ENCODE assay signal across 16 cellular contexts in the genomic region with DNA sequence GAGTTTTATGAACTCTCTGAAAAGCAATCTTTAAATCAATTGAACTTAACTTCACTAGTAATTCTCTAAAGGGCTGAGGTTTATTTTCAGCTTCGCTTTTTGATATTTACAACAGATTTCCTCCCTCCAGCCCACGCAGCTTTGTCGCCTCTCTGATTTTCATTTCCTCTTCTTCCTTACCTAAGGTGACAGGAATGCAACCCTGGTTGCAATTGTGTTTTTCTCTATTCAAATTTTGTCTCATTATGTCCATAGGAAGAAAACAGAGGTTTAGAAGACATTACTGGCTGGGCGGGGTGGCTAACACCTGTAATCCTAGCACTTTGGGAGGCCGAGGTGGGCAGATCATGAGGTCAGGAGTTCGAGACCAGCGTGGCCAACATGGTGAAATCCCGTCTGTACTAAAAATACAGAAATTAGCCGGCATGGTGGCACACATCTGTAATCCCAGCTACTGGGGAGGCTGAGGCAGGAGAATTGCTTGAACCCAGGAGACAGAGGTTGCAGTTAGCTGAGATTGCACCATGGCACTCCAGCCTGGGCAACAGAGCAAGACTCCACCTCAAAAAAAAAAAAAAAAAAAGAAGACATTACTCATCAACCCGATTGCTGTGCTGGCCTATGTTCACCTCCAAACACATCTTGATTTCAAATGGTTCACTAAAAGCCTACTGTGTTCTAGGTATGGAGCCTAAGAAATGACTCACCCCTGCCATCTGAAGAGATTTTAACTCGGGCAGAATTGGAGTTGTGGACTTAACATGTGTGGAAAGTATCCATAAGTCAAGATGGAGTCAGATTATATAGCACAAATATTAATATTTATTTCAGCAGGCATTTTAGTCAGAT. TPM values are rescaled to one million over a fixed set of nuclear protein-coding genes. Genes with fewer than 3 reads are reported as not detected.
DNase-seq lines count a peak whose midpoint lies in the region; ATAC-seq, FAIRE-seq and TF ChIP-seq lines count a peak whose summit lies in the region.
"Had no signal": no experiment of that assay in that cellular context is flagged by ENCODE, and none has a peak within 500 bp of the region (broad histone marks: within the 10 kb centered on the region; RNA-seq: fewer than 3 reads in every experiment).

No MANE protein-coding gene starts in this region.

- intact Hi-C loops in GM12878 (cut with micrococcal nuclease; ENCODE audit: unreplicated experiment), result no loop called here

- peaks cover 11% of the 10 kb centered on the region for H3K4me1 ChIP-seq in GM12878 (ENCODE audit: control insufficient read depth, insufficient read depth, low read length)
- H3K4me1 ChIP-seq in trophoblast cell (ENCODE audit: control insufficient read depth in 1 of 2, insufficient read depth in 2 of 2, low read length in 2 of 2), result no peaks in the 10 kb centered on the region
- H3K4me1 ChIP-seq in Peyer's patch, result no peaks in the 10 kb centered on the region
- H3K4me1 ChIP-seq: Caco-2 had no signal

- CTCF ChIA-PET in GM12878 (lab: Yijun Ruan, JAX), result interaction anchor here (1.1 kb wide), 1 partner anchor 13 kb away, joined by 4 read pairs; no protein-coding TSS in a partner anchor

- no peak overlapping the region for H3K27ac ChIP-seq in GM12878 (ENCODE audit: control insufficient read depth, insufficient read depth)
- no peak overlapping the region for H3K27ac ChIP-seq in trophoblast cell (ENCODE audit: low read depth, low read length)
- H3K27ac ChIP-seq in Peyer's patch, result peak overlapping the region in 1 of 4 donors; percentile 32

- H3K14ac ChIP-seq in trophoblast cell (ENCODE audit: low read length), result no peak overlapping the region

- H3K9me3 ChIP-seq in GM12878 (replicated peaks; ENCODE audit: control insufficient read depth, insufficient read depth, low read length) (no peaks in the 10 kb centered on the region; the same call in 1 of the 3 replicates), trophoblast cell (ENCODE audit: insufficient read depth, low read depth, low read length) (no peaks in the 10 kb centered on the region), Peyer's patch (no peaks in the 10 kb centered on the region)
- H3K9me3 ChIP-seq: Caco-2 had no signal

- no peaks in the 10 kb centered on the region for H3K79me2 ChIP-seq in GM12878 (ENCODE audit: control insufficient read depth, insufficient read depth, low read length)
- H3K79me2 ChIP-seq in trophoblast cell (ENCODE audit: control insufficient read depth, insufficient read depth, low read length, poor library complexity), result no peaks in the 10 kb centered on the region

- H3K4me2 ChIP-seq in GM12878 (ENCODE audit: control insufficient read depth, insufficient read depth) (peak overlapping the region; percentile 12; the same call in 1 of the 2 replicates), trophoblast cell (ENCODE audit: low read length) (no peak overlapping the region)

- POLR2A ChIA-PET in GM12878 (lab: Charles Lee), result interaction anchor here (0.6 to 1.4 kb wide), 4 partner anchors 9 to 307 kb away, joined by 3 to 4 read pairs (median 3); no protein-coding TSS in a partner anchor

- RAD21 ChIA-PET in GM12878 (lab: Charles Lee; ENCODE audit: unreplicated experiment), result interaction anchor here (0.7 to 1.6 kb wide), 6 partner anchors 10 to 47 kb away, joined by 3 to 9 read pairs (median 4); no protein-coding TSS in a partner anchor

- H3K36me3 ChIP-seq in GM12878 (ENCODE audit: control insufficient read depth in 2 of 2, insufficient read depth in 2 of 2, low read length in 1 of 2) (no peaks in the 10 kb centered on the region), trophoblast cell (ENCODE audit: control insufficient read depth in 1 of 2, insufficient read depth in 2 of 2, low read length in 2 of 2) (no peaks in the 10 kb centered on the region), Peyer's patch (no peaks in the 10 kb centered on the region)

- H2AFZ ChIP-seq in GM12878 (ENCODE audit: control insufficient read depth, low read depth, low read length), result no peak overlapping the region
- H2AFZ ChIP-seq in trophoblast cell (ENCODE audit: insufficient read depth, low read length, poor library complexity), result no peak overlapping the region

- no peak for TF ChIP-seq POLR2A in GM12892 (IDR thresholded peaks at IDR 0.05; ENCODE audit: low read depth, low read length)
- TF ChIP-seq POLR2A in GM12878 (IDR thresholded peaks at IDR 0.05; ENCODE audit: low read depth, low read length), result no peak
- TF ChIP-seq POLR2A in Peyer's patch (IDR thresholded peaks at IDR 0.05), result no peak

- DNase-seq in GM12892 (ENCODE audit: insufficient read length), result no peak
- DNase-seq in GM12878 (ENCODE audit: low read depth, low spot score), result peak; percentile 48
- no peak for DNase-seq in trophoblast cell
- no peak for DNase-seq in Peyer's patch
- no peak for DNase-seq in AG08396 (ENCODE audit: low spot score)
- DNase-seq in NCI-H82 (lab: John Stamatoyannopoulos, UW), result no peak
- DNase-seq: activated CD4-positive, alpha-beta memory T cell treated with anti-CD3 and anti-CD28 coated beads for 36 hours; Caco-2; KG1; stimulated activated CD4-positive, alpha-beta T cell treated with anti-CD3 and anti-CD28 coated beads, Interleukin-4, amount 100 ng/mL, for 4 hours had no signal

- no peak overlapping the region for H4K91ac ChIP-seq in trophoblast cell (ENCODE audit: low read depth, low read length)

- H3K18ac ChIP-seq in trophoblast cell (ENCODE audit: low read length), result no peak overlapping the region

- no peak overlapping the region for H3K4me3 ChIP-seq in GM12878
- H3K4me3 ChIP-seq in trophoblast cell (ENCODE audit: low read depth, low read length), result no peak overlapping the region
- no peak overlapping the region for H3K4me3 ChIP-seq in Peyer's patch

- no peak overlapping the region for H3K9ac ChIP-seq in GM12878 (ENCODE audit: control insufficient read depth, insufficient read depth, low read length)
- H3K9ac ChIP-seq in trophoblast cell (ENCODE audit: low read length), result no peak overlapping the region

- no peaks in the 10 kb centered on the region for H4K20me1 ChIP-seq in GM12878 (ENCODE audit: control insufficient read depth, insufficient read depth)

- no peak for TF ChIP-seq RAD21 in GM12878 (IDR thresholded peaks at IDR 0.05; ENCODE audit: insufficient read depth, low read depth, low read length)

- peak; percentile 56 for ATAC-seq in GM19372 (IDR thresholded peaks at IDR 0.05; ENCODE audit: low read depth, unreplicated experiment)
- peak; percentile 52 for ATAC-seq in HG02973 (IDR thresholded peaks at IDR 0.05; ENCODE audit: unreplicated experiment)
- peak; percentile 61 for ATAC-seq in GM12878

- no peak overlapping the region for H2BK5ac ChIP-seq in trophoblast cell (ENCODE audit: low read depth, low read length, poor library complexity)

- peak; percentile 96 for FAIRE-seq in GM12892 (lab: Jason Lieb, UNC)
- FAIRE-seq in GM12878 (lab: Jason Lieb, UNC), result no peak
- FAIRE-seq: colon had no signal

- in situ Hi-C loops in GM12878 (cut with MboI), result loop anchor here (10.0 to 25.0 kb wide), 2 partner anchors 402 to 1791 kb away; a partner anchor contains a TSS

- WGBS in GM12878 (ENCODE audit: insufficient coverage, insufficient replicate concordance, low lambda C conversion rate, missing lambda C conversion rate), result 14% methylated on average over 11 of the region's 11 CpGs
- no CpG with 5 or more reads among the region's 11 CpGs for WGBS in trophoblast cell (ENCODE audit: extremely low coverage, insufficient coverage, insufficient read length)

- H2BK12ac ChIP-seq in trophoblast cell (ENCODE audit: low read length), result no peak overlapping the region

- no peak overlapping the region for H2BK120ac ChIP-seq in trophoblast cell (ENCODE audit: insufficient read depth, low read length, poor library complexity)

- SMC1A ChIA-PET in GM12878 (lab: Charles Lee; ENCODE audit: uncharacterized antibody, unreplicated experiment), result interaction anchor here (0.7 to 2.8 kb wide), 8 partner anchors 9 to 43 kb away, joined by 3 to 12 read pairs (median 4); no protein-coding TSS in a partner anchor

- no TSS peak for BruUV-seq in GM12878 (replicated peaks; lab: Mats Ljungman, UMichigan)

- no peak overlapping the region for H3K23ac ChIP-seq in trophoblast cell (ENCODE audit: low read length)

- TF ChIP-seq EP300 in GM12878 (IDR thresholded peaks at IDR 0.05; ENCODE audit: borderline replicate concordance in 1 of 2, control insufficient read depth in 1 of 2, low read depth in 2 of 2, low read length in 2 of 2), result peak in 1 of 2 experiments; percentile 36; a peak in 1 of 4 replicates

- TF ChIP-seq CTCF in GM12878 (IDR thresholded peaks at IDR 0.05 in 2 of 3, conservative IDR thresholded peaks at IDR 0.05 in 1 of 3; ENCODE audit: control insufficient read depth in 2 of 3, extremely low read depth in 1 of 3, insufficient read depth in 1 of 3, low read depth in 3 of 3, low read length in 3 of 3) (no peak), Peyer's patch (IDR thresholded peaks at IDR 0.05) (no peak)

- no peaks in the 10 kb centered on the region for H3K79me1 ChIP-seq in trophoblast cell (ENCODE audit: low read length)

- H3K27me3 ChIP-seq in GM12878 (replicated peaks in 1 of 2; ENCODE audit: control insufficient read depth in 2 of 2, insufficient read depth in 2 of 2, low read length in 1 of 2) (no peaks in the 10 kb centered on the region), trophoblast cell (ENCODE audit: insufficient read depth, low read length) (no peaks in the 10 kb centered on the region), Peyer's patch (no peaks in the 10 kb centered on the region)

- no peak overlapping the region for H2AK5ac ChIP-seq in trophoblast cell (ENCODE audit: low read length)

- H3K4ac ChIP-seq in trophoblast cell (ENCODE audit: low read depth, low read length), result no peak overlapping the region

- H4K8ac ChIP-seq in trophoblast cell (ENCODE audit: low read depth, low read length), result no peak overlapping the region

- no peak overlapping the region for H4K12ac ChIP-seq in trophoblast cell (ENCODE audit: low read depth, low read length)

RNA-seq across cellular contexts. Expression of a gene that starts 36.8 kb away (rescaled TPM):
- not detected for polyA plus RNA-seq in GM12892 (2012; ENCODE audit: missing spikeins)
- not detected in 2 replicates for total RNA-seq in GM12878 (2013; cell fraction: nucleolus; rRNA removed)
- total RNA-seq in GM12878 (2014; rRNA removed) (not detected in 2 replicates), GM12878 (2014; rRNA removed; fragmentation: Illumina TruSeq; extraction: Trizol) (not detected in 2 replicates), GM12878 (2021) (0.13 and 0.36 TPM in 2 replicates), Peyer's patch (10 to 100 TPM; 15.1 to 51.1 (median 31.3) TPM)
- not detected for polyA plus RNA-seq in GM12878 (2011; ENCODE audit: low read depth)
- polyA plus RNA-seq in GM12878 (2011; rRNA removed) (0.05 TPM in 1 of 2 replicates, not detected in the other), GM12878 (2014; fragmentation: Illumina TruSeq; extraction: Trizol) (not detected in 2 replicates), GM12878 (2014; fragmentation: Nextera tagmentation; extraction: Ambion mirVana) (not detected), GM12878 (2014; rRNA removed) (not detected in 2 replicates), GM12878 (2016; fragmentation: Nextera tagmentation; extraction: Ambion mirVana) (not detected)
- polyA plus RNA-seq in GM12878 (2011; cell fraction: cytosol; rRNA removed), result 0.05 and 0.06 TPM in 2 replicates
- polyA plus RNA-seq in GM12878 (2011; cell fraction: nucleus; rRNA removed), result 0.10 TPM in 1 of 2 replicates, not detected in the other
- polyA plus RNA-seq in GM12878 (2012), result not detected in 2 replicates
- 0.15 TPM in 1 of 2 replicates, not detected in the other for polyA minus RNA-seq in GM12878 (2011; rRNA and poly(A)+ RNA removed)
- polyA minus RNA-seq in GM12878 (2011; cell fraction: cytosol; rRNA and poly(A)+ RNA removed), result not detected in 2 replicates
- polyA minus RNA-seq in GM12878 (2011; cell fraction: nucleus; rRNA and poly(A)+ RNA removed), result not detected in 2 replicates
- polyA plus RNA-seq in trophoblast cell (2013), result not detected in 2 replicates
- total RNA-seq: activated CD4-positive, alpha-beta memory T cell treated with anti-CD3 and anti-CD28 coated beads for 36 hours; Caco-2; mesothelial cell of epicardium; OCI-LY7; renal cortical epithelial cell had no signal

Comparison
In these comparisons a context has a peak if more than half of its experiments do, and no peak if none do; other contexts are left out.
1. RNA of a gene that starts 36.8 kb away (total RNA-seq): 15.1 to 51.1 TPM in Peyer's patch; 0.13 to 0.36 TPM in GM12878; every median in the first group is over 10 times any median in the second.
2. Peak in every context shown above with its lines, with median percentiles within 50 percentile points of each other: ATAC-seq.